ENCODE assay signal across 7 cellular contexts in genomic region chr10:124992462-124993344, GRCh38. TPM values are rescaled to one million over a fixed set of nuclear protein-coding genes. Genes with fewer than 3 reads are reported as not detected.
DNase-seq lines count a peak whose midpoint lies in the region; ATAC-seq and FAIRE-seq lines count a peak whose summit lies in the region.

No MANE protein-coding gene starts in this region.

- H3K27me3 Mint-ChIP-seq in stimulated activated memory B cell treated with anti-CD40 and anti-IgM and Interleukin-4, amounts not matched to agents 10 μg/mL and 1 μg/mL and 100 μg/mL, for 72 hours = no peaks in the 10 kb centered on the region

- peak; percentile 74 for DNase-seq in ELF-1 (ENCODE audit: low read depth, low spot score)
- DNase-seq in NCI-H2196 (lab: John Stamatoyannopoulos, UW; ENCODE audit: unreplicated experiment) = peak; percentile 57
- DNase-seq in astrocyte of the hippocampus (ENCODE audit: low read depth, low spot score) = peak; percentile 77
- peak; percentile 25 for DNase-seq in iPS DF 4.7 (ENCODE audit: extremely low read depth, low spot score)
- peak; percentile 53 for DNase-seq in small intestine

- no peak for FAIRE-seq in small intestine (lab: Jason Lieb, UNC)

- peaks cover 11 to 15% of the 10 kb centered on the region in 2 donors for H3K36me3 ChIP-seq in small intestine (ENCODE audit: control insufficient read depth in 2 of 2, insufficient read depth in 2 of 2, low read length in 2 of 2)

- peaks cover 8% of the 10 kb centered on the region for H3K4me1 Mint-ChIP-seq in stimulated activated memory B cell treated with anti-CD40 and anti-IgM and Interleukin-4, amounts not matched to agents 10 μg/mL and 1 μg/mL and 100 μg/mL, for 72 hours

- no peaks in the 10 kb centered on the region for H3K27me3 ChIP-seq in small intestine (ENCODE audit: control insufficient read depth in 2 of 2, insufficient read depth in 2 of 2, low read length in 2 of 2)

- no peaks in the 10 kb centered on the region for H3K4me1 ChIP-seq in small intestine (ENCODE audit: control insufficient read depth in 2 of 2, insufficient read depth in 1 of 2, low read depth in 1 of 2, low read length in 1 of 2)

- H3K36me3 Mint-ChIP-seq in stimulated activated memory B cell treated with anti-CD40 and anti-IgM and Interleukin-4, amounts not matched to agents 10 μg/mL and 1 μg/mL and 100 μg/mL, for 72 hours = peaks cover 11% of the 10 kb centered on the region

- peak; percentile 48 for ATAC-seq in GM21619 (IDR thresholded peaks at IDR 0.05; ENCODE audit: unreplicated experiment)
- ATAC-seq in stimulated activated memory B cell treated with anti-CD40 and anti-IgM and Interleukin-4, amounts not matched to agents 10 μg/mL and 1 μg/mL and 100 μg/mL, for 72 hours = no peak

- no peak overlapping the region for H3K27ac Mint-ChIP-seq in stimulated activated memory B cell treated with anti-CD40 and anti-IgM and Interleukin-4, amounts not matched to agents 10 μg/mL and 1 μg/mL and 100 μg/mL, for 72 hours

- H3K27ac ChIP-seq in small intestine (ENCODE audit: low read depth in 1 of 2, low read length in 1 of 2) = no peak overlapping the region

- H3K9me3 ChIP-seq in small intestine (ENCODE audit: control insufficient read depth, low read depth) = no peaks in the 10 kb centered on the region

- no peak overlapping the region for H3K4me3 Mint-ChIP-seq in stimulated activated memory B cell treated with anti-CD40 and anti-IgM and Interleukin-4, amounts not matched to agents 10 μg/mL and 1 μg/mL and 100 μg/mL, for 72 hours

- 73 to 76% (median 76%) methylated on average over 20 of the region's 20 CpGs for WGBS in small intestine, 3 donors

- no peaks in the 10 kb centered on the region for H3K9me3 Mint-ChIP-seq in stimulated activated memory B cell treated with anti-CD40 and anti-IgM and Interleukin-4, amounts not matched to agents 10 μg/mL and 1 μg/mL and 100 μg/mL, for 72 hours

- no peak overlapping the region for H3K4me3 ChIP-seq in small intestine (ENCODE audit: low read depth in 1 of 2, low read length in 2 of 2)

RNA-seq across cellular contexts. Expression of gene ZRANB1, which starts 50.8 kb away (rescaled TPM):
- polyA plus RNA-seq in small intestine = 1 to 10 TPM; 6.3 to 9.2 (median 7.1) TPM

Comparison
In these comparisons a context has a peak if more than half of its experiments do, and no peak if none do; other contexts are left out.
1. DNase-seq: peak in every context shown above with its lines; median percentile 77 in astrocyte of the hippocampus; 74 in ELF-1; 57 in NCI-H2196; 53 in small intestine; 25 in iPS DF 4.7.